ENCODE assay signal across 35 cellular contexts in the genomic region with DNA sequence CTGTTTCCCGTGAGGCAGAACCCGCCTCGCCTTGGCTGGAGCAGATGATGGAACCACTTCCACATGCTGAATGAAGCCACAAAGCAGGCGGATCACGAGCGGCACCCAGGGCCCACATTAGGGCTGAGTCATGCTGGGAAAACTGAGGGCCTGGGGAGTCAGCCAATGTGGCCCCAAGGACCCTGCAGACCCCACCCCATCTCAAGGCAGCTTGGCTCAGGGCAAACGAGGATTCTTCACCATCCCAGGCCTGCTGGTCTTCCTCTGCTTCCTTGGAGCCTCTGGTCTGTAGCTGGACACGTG.
"Had no signal": no experiment of that assay in that cellular context is flagged by ENCODE, and none has a peak within 500 bp of the region (broad histone marks: within the 10 kb centered on the region; RNA-seq: fewer than 3 reads in every experiment).

No MANE protein-coding gene starts in this region.

- H3K36me3 ChIP-seq: ascending aorta, cardiac muscle cell, WERI-Rb-1 had no signal

- H3K27ac Mint-ChIP-seq: activated CD4-positive, alpha-beta memory T cell treated with anti-CD3 and anti-CD28 coated beads, Interleukin-2, amount 10 ng/mL, durations not matched to agents 7 days and 5 days; activated CD4-positive, alpha-beta T cell treated with anti-CD3 and anti-CD28 coated beads, Interleukin-2, amount 10 ng/mL, durations not matched to agents 7 days and 5 days; activated CD8-positive, alpha-beta memory T cell treated with anti-CD3 and anti-CD28 coated beads, Interleukin-2, amount 10 ng/mL, durations not matched to agents 7 days and 5 days; activated CD8-positive, alpha-beta T cell treated with anti-CD3 and anti-CD28 coated beads, Interleukin-2, amount 10 ng/mL, durations not matched to agents 7 days and 5 days; activated naive CD8-positive, alpha-beta T cell treated with anti-CD3 and anti-CD28 coated beads, Interleukin-2, amount 10 ng/mL, durations not matched to agents 7 days and 5 days; activated naive CD8-positive, alpha-beta T cell treated with anti-CD3 and anti-CD28 coated beads, Interleukin-2, amount 50 U/mL, for 24 hours; activated T-helper 2 cell treated with anti-CD3 and anti-CD28 coated beads, Interferon-gamma antibody, Interleukin-2, Interleukin-4, amounts not matched to agents 10 μg/mL and 5 μg/mL and 100 μg/mL, durations not matched to agents 14 hours and 24 hours and 36 hours; brain; T-helper 1 cell treated with Interleukin-12 subunit alpha and Interleukin-12 subunit beta and Interleukin-4 antibody, amounts not matched to agents 30 μg/mL and 1 μg/mL, for 36 hours; T-helper 2 cell treated with Interferon-gamma antibody and Interleukin-4, amounts not matched to agents 5 μg/mL and 100 μg/mL, for 36 hours; WTC11 had no signal

- H3K36me3 Mint-ChIP-seq: activated CD8-positive, alpha-beta memory T cell treated with anti-CD3 and anti-CD28 coated beads, Interleukin-2, amount 10 ng/mL, durations not matched to agents 7 days and 5 days; activated naive CD8-positive, alpha-beta T cell; activated naive CD8-positive, alpha-beta T cell treated with anti-CD3 and anti-CD28 coated beads, Interleukin-2, amount 10 ng/mL, durations not matched to agents 7 days and 5 days; brain had no signal

- H3K4me3 ChIP-seq: ascending aorta, cardiac muscle cell had no signal

- H3K4me3 Mint-ChIP-seq: activated CD4-positive, alpha-beta memory T cell treated with anti-CD3 and anti-CD28 coated beads, Interleukin-2, amount 10 ng/mL, durations not matched to agents 7 days and 5 days; activated CD4-positive, alpha-beta T cell treated with anti-CD3 and anti-CD28 coated beads for 36 hours; activated CD4-positive, alpha-beta T cell treated with anti-CD3 and anti-CD28 coated beads, Interleukin-2, amount 10 ng/mL, durations not matched to agents 7 days and 5 days; activated CD8-positive, alpha-beta memory T cell treated with anti-CD3 and anti-CD28 coated beads, Interleukin-2, amount 10 ng/mL, durations not matched to agents 7 days and 5 days; activated CD8-positive, alpha-beta T cell treated with anti-CD3 and anti-CD28 coated beads, Interleukin-2, amount 10 ng/mL, durations not matched to agents 7 days and 5 days; activated naive CD4-positive, alpha-beta T cell treated with anti-CD3 and anti-CD28 coated beads for 36 hours; activated naive CD8-positive, alpha-beta T cell treated with anti-CD3 and anti-CD28 coated beads, Interleukin-2, amount 10 ng/mL, durations not matched to agents 7 days and 5 days; activated naive CD8-positive, alpha-beta T cell treated with anti-CD3 and anti-CD28 coated beads, Interleukin-2, amount 50 U/mL, for 24 hours; activated T-cell treated with anti-CD3 and anti-CD28 coated beads, Interleukin-2, amount 50 U/mL, for 24 hours; brain; central memory CD8-positive, alpha-beta T cell; T-helper 1 cell treated with Interleukin-12 subunit alpha and Interleukin-12 subunit beta and Interleukin-4 antibody, amounts not matched to agents 30 μg/mL and 1 μg/mL, for 36 hours; T-helper 2 cell treated with Interferon-gamma antibody and Interleukin-4, amounts not matched to agents 5 μg/mL and 100 μg/mL, for 36 hours; WTC11 had no signal

- ATAC-seq: activated CD8-positive, alpha-beta memory T cell treated with anti-CD3 and anti-CD28 coated beads, Interleukin-2, amount 10 ng/mL, durations not matched to agents 7 days and 5 days; activated CD8-positive, alpha-beta T cell treated with anti-CD3 and anti-CD28 coated beads, Interleukin-2, amount 10 ng/mL, durations not matched to agents 7 days and 5 days; WTC11 had no signal

- H3K9me3 ChIP-seq: ascending aorta had no signal

- H3K27ac ChIP-seq: ascending aorta, cardiac muscle cell, WERI-Rb-1 had no signal

- H3K27me3 Mint-ChIP-seq: activated CD4-positive, alpha-beta memory T cell treated with anti-CD3 and anti-CD28 coated beads, Interleukin-2, amount 10 ng/mL, durations not matched to agents 7 days and 5 days; activated CD4-positive, alpha-beta T cell treated with anti-CD3 and anti-CD28 coated beads for 36 hours; activated CD4-positive, alpha-beta T cell treated with anti-CD3 and anti-CD28 coated beads, Interleukin-2, amount 10 ng/mL, durations not matched to agents 7 days and 5 days; activated CD8-positive, alpha-beta memory T cell treated with anti-CD3 and anti-CD28 coated beads, Interleukin-2, amount 10 ng/mL, durations not matched to agents 7 days and 5 days; activated naive CD8-positive, alpha-beta T cell; activated naive CD8-positive, alpha-beta T cell treated with anti-CD3 and anti-CD28 coated beads, Interleukin-2, amount 10 ng/mL, durations not matched to agents 7 days and 5 days; activated naive CD8-positive, alpha-beta T cell treated with anti-CD3 and anti-CD28 coated beads, Interleukin-2, amount 50 U/mL, for 24 hours; activated T-cell treated with anti-CD3 and anti-CD28 coated beads, Interleukin-2, amount 50 U/mL, for 24 hours; brain; central memory CD8-positive, alpha-beta T cell had no signal

- H3K27me3 ChIP-seq: ascending aorta, cardiac muscle cell had no signal

- H3K4me1 Mint-ChIP-seq: activated CD8-positive, alpha-beta memory T cell treated with anti-CD3 and anti-CD28 coated beads, Interleukin-2, amount 10 ng/mL, durations not matched to agents 7 days and 5 days; brain; central memory CD8-positive, alpha-beta T cell; WTC11 had no signal

- FAIRE-seq: bronchial epithelial cell, TTC549 had no signal

- H3K4me1 ChIP-seq: ascending aorta had no signal

- H3K9me3 Mint-ChIP-seq: activated CD4-positive, alpha-beta memory T cell treated with anti-CD3 and anti-CD28 coated beads, Interleukin-2, amount 10 ng/mL, durations not matched to agents 7 days and 5 days; activated CD4-positive, alpha-beta T cell treated with anti-CD3 and anti-CD28 coated beads, Interleukin-2, amount 10 ng/mL, durations not matched to agents 7 days and 5 days; activated naive CD4-positive, alpha-beta T cell treated with anti-CD3 and anti-CD28 coated beads for 36 hours; activated naive CD8-positive, alpha-beta T cell treated with anti-CD3 and anti-CD28 coated beads, Interleukin-2, amount 10 ng/mL, durations not matched to agents 7 days and 5 days; activated naive CD8-positive, alpha-beta T cell treated with anti-CD3 and anti-CD28 coated beads, Interleukin-2, amount 50 U/mL, for 24 hours; activated T-cell treated with anti-CD3 and anti-CD28 coated beads, Interleukin-2, amount 50 U/mL, for 24 hours; activated T-helper 2 cell treated with anti-CD3 and anti-CD28 coated beads, Interferon-gamma antibody, Interleukin-2, Interleukin-4, amounts not matched to agents 10 μg/mL and 5 μg/mL and 100 μg/mL, durations not matched to agents 14 hours and 24 hours and 36 hours; central memory CD8-positive, alpha-beta T cell; T-helper 1 cell treated with Interleukin-12 subunit alpha and Interleukin-12 subunit beta and Interleukin-4 antibody, amounts not matched to agents 30 μg/mL and 1 μg/mL, for 36 hours; T-helper 2 cell treated with Interferon-gamma antibody and Interleukin-4, amounts not matched to agents 5 μg/mL and 100 μg/mL, for 36 hours had no signal

- DNase-seq: activated CD4-positive, alpha-beta memory T cell treated with anti-CD3 and anti-CD28 coated beads, Interleukin-2, amount 10 ng/mL, durations not matched to agents 7 days and 5 days; activated CD4-positive, alpha-beta T cell treated with anti-CD3 and anti-CD28 coated beads for 1 hour; activated CD4-positive, alpha-beta T cell treated with anti-CD3 and anti-CD28 coated beads, Interleukin-2, amount 10 ng/mL, durations not matched to agents 7 days and 5 days; activated CD4-positive, CD25-positive, alpha-beta regulatory T cell; activated CD8-positive, alpha-beta memory T cell treated with anti-CD3 and anti-CD28 coated beads for 24 hours; activated CD8-positive, alpha-beta memory T cell treated with anti-CD3 and anti-CD28 coated beads, Interleukin-2, amount 10 ng/mL, durations not matched to agents 7 days and 5 days; activated CD8-positive, alpha-beta memory T cell treated with anti-CD3 and anti-CD28 coated beads, Interleukin-2, amount 50 U/mL, for 48 hours; activated CD8-positive, alpha-beta T cell treated with anti-CD3 and anti-CD28 coated beads, Interleukin-2, amount 10 ng/mL, durations not matched to agents 7 days and 5 days; activated effector memory CD4-positive, alpha-beta T cell treated with Interleukin-2 at 50 U/mL for 16 hours; activated gamma-delta T cell; activated naive CD4-positive, alpha-beta T cell treated with anti-CD3 and anti-CD28 coated beads, Interleukin-2, amount 50 U/mL, for 16 hours; activated naive CD8-positive, alpha-beta T cell treated with anti-CD3 and anti-CD28 coated beads, Interleukin-2, amount 10 ng/mL, durations not matched to agents 7 days and 5 days; activated naive CD8-positive, alpha-beta T cell treated with anti-CD3 and anti-CD28 coated beads, Interleukin-2, amount 50 U/mL, for 24 hours; amygdala; anterior cingulate cortex; caudate nucleus; cerebellar nuclear complex; T-helper 1 cell; T-helper 2 cell; T-helper 9 cell; WERI-Rb-1 had no signal
